Comparison of ENCODE assay signal across 8 cellular contexts in genomic region chr9:129884220-129885017, GRCh38. TPM values are rescaled to one million over a fixed set of nuclear protein-coding genes. Genes with fewer than 3 reads are reported as not detected.
A peak's percentile ranks its signal among the peaks of the same experiment; 100 is the strongest.
DNase-seq lines count a peak whose midpoint lies in the region; ATAC-seq and TF ChIP-seq lines count a peak whose summit lies in the region.

No MANE protein-coding gene starts in this region.

- peaks cover 10% of the 10 kb centered on the region for H3K36me3 Mint-ChIP-seq in chondrocyte (ENCODE audit: low read depth)

- H3K9me3 Mint-ChIP-seq in chondrocyte (ENCODE audit: low read depth), result no peaks in the 10 kb centered on the region

- peaks cover 47% of the 10 kb centered on the region for H3K4me1 Mint-ChIP-seq in chondrocyte (ENCODE audit: low read depth)

- no peaks in the 10 kb centered on the region for H3K27me3 Mint-ChIP-seq in chondrocyte (ENCODE audit: low read depth)

- H3K4me3 Mint-ChIP-seq in chondrocyte (ENCODE audit: unreplicated experiment), result peak overlapping the region; percentile 21

- peak; percentile 28 for ATAC-seq in GM18861 (IDR thresholded peaks at IDR 0.05; ENCODE audit: unreplicated experiment)
- peak; percentile 36 for ATAC-seq in HG03139 (IDR thresholded peaks at IDR 0.05; ENCODE audit: unreplicated experiment)

- no peak for TF ChIP-seq CTCF in chondrocyte (IDR thresholded peaks at IDR 0.05)

- peak overlapping the region; percentile 61 for H3K27ac Mint-ChIP-seq in chondrocyte (ENCODE audit: unreplicated experiment)

- DNase-seq in A172 (ENCODE audit: low spot score), result peak; percentile 78
- peak; percentile 75 for DNase-seq in NCI-H510A (lab: John Stamatoyannopoulos, UW)
- DNase-seq in activated CD4-positive, alpha-beta T cell treated with anti-CD3 and anti-CD28 coated beads for 1 hour, result peak; percentile 92
- no peak for DNase-seq in chondrocyte (ENCODE audit: low spot score)
- DNase-seq in kidney tubule cell (ENCODE audit: low spot score), result peak; percentile 90
- peak; percentile 92 to 94 for DNase-seq in stimulated activated CD4-positive, alpha-beta T cell treated with anti-CD3 and anti-CD28 coated beads, Interleukin-1b, Interleukin-23, amount 100 ng/mL, for 4 hours (ENCODE audit: low read depth in 2 of 2)

RNA-seq across cellular contexts. Expression of gene USP20, which starts 49.2 kb away (rescaled TPM):
- 4.5 and 7.0 TPM in 2 replicates for total RNA-seq in A172 (2014; rRNA removed; shearing (Covaris generic))
- 21.3 to 29.6 TPM (median 23.9 TPM) in 3 replicates for total RNA-seq in chondrocyte

RNA-seq across cellular contexts. Expression of gene C9orf78, which starts 49.3 kb away (rescaled TPM):
- 71.9 and 75.3 TPM in 2 replicates for total RNA-seq in A172 (2014; rRNA removed; shearing (Covaris generic))
- 37.3 to 45.7 TPM (median 37.7 TPM) in 3 replicates for total RNA-seq in chondrocyte
